Comparison of ENCODE assay signal across 23 cellular contexts in the genomic region with DNA sequence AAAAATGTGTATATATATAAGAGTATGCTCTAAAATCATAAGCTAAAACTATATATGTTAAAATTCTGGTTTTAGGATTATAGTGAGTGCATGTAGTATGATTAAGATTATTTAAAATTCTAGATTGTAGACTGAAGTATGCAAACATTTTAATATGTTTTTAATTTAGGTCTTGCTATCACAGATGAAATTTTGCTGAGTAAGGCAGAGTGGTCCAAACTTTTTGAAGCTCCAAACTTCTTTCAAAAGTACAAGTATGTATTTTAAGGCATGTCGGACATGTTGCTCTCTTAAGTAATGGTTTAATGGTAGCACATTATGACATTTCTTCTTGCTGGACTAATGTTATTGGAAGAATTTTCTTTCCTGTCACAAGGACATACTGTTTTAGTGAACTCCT.
"Had no signal": no experiment of that assay in that cellular context is flagged by ENCODE, and none has a peak within 500 bp of the region (broad histone marks: within the 10 kb centered on the region; RNA-seq: fewer than 3 reads in every experiment).

No MANE protein-coding gene starts in this region.

- H3K4me1 ChIP-seq: foreskin keratinocyte, SJSA1, thyroid gland, upper lobe of right lung had no signal

- H3K4me3 Mint-ChIP-seq: dendritic cell treated with granulocyte-macrophage colony-stimulating factor and Interleukin-4, amounts not matched to agents 40 ng/mL and 50 ng/mL, for 4 days; naive B cell; WTC11 had no signal

- H3K9me3 ChIP-seq: SJSA1, thyroid gland, upper lobe of right lung had no signal

- H3K4me1 Mint-ChIP-seq: WTC11 had no signal

- H3K36me3 Mint-ChIP-seq: naive B cell had no signal

- H3K27me3 Mint-ChIP-seq: dendritic cell treated with granulocyte-macrophage colony-stimulating factor and Interleukin-4, amounts not matched to agents 40 ng/mL and 50 ng/mL, for 4 days; naive B cell had no signal

- H3K27me3 ChIP-seq: cardiac muscle cell, foreskin keratinocyte, SJSA1, thyroid gland, upper lobe of right lung had no signal

- H3K4me3 ChIP-seq: cardiac muscle cell, SJSA1, thyroid gland, upper lobe of right lung had no signal

- FAIRE-seq: keratinocyte, small intestine had no signal

- H3K9me3 Mint-ChIP-seq: dendritic cell treated with granulocyte-macrophage colony-stimulating factor and Interleukin-4, amounts not matched to agents 40 ng/mL and 50 ng/mL, for 4 days; naive B cell; WTC11 had no signal

- ATAC-seq: foreskin keratinocyte, left colon, sciatic nerve, upper lobe of right lung, WTC11 had no signal

- H3K27ac ChIP-seq: cardiac muscle cell, foreskin keratinocyte, SJSA1, thyroid gland, upper lobe of right lung had no signal

- H3K27ac Mint-ChIP-seq: dendritic cell treated with granulocyte-macrophage colony-stimulating factor and Interleukin-4, amounts not matched to agents 40 ng/mL and 50 ng/mL, for 4 days; WTC11 had no signal

- DNase-seq: activated CD4-positive, alpha-beta T cell treated with anti-CD3 and anti-CD28 coated beads for 4 hours; activated CD8-positive, alpha-beta memory T cell treated with anti-CD3 and anti-CD28 coated beads for 24 hours; activated gamma-delta T cell; effector CD4-positive, alpha-beta T cell; erythroblast; foreskin keratinocyte; left colon; mesendoderm; naive B cell; nucleus accumbens; posterior cingulate gyrus; small intestine; stimulated activated naive CD4-positive, alpha-beta T cell treated with Interleukin-2 at 50 U/mL for 16 hours; substantia nigra; T1000; thyroid gland; upper lobe of right lung had no signal
